ENCODE assay signal across 2 cellular contexts in the genomic region with DNA sequence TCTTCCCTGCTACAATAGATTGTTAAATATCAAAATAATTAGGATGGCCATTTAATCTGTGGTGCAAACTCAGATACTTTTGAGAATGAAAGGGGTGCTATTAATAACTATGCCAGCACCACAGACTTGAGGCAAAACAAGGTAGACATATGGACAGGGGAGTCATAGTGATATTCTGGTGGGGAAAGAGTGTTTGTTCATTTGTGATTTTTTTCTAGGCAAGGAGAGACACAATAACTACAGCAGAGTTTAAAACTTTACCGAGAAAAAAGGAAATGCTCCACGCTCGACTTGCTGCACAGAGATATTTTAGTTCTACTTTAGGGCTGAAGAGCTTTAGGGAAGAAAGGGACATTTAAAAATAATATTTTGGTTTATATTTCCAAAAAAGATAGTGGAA.
A peak's percentile ranks its signal among the peaks of the same experiment; 100 is the strongest.
TF ChIP-seq lines count a peak whose summit lies in the region.

No MANE protein-coding gene starts in this region.

TF ChIP-seq in GM12878, 131 proteins besides CTCF, POLR2A, EP300 and RAD21 (continued from another document and continues in another):
- TF ChIP-seq SP1 (IDR thresholded peaks at IDR 0.05; ENCODE audit: low read depth, low read length) = no peak
- TF ChIP-seq CEBPB (IDR thresholded peaks at IDR 0.05; ENCODE audit: borderline replicate concordance in 1 of 2, low read depth in 2 of 2, low read length in 2 of 2) = no peak
- TF ChIP-seq PML (IDR thresholded peaks at IDR 0.05; ENCODE audit: low read length) = no peak
- TF ChIP-seq KLF5 (IDR thresholded peaks at IDR 0.05; ENCODE audit: partially characterized antibody) = no peak
- peak; percentile 15; the same call in 1 of the 2 replicates for TF ChIP-seq ATF2 (IDR thresholded peaks at IDR 0.05; ENCODE audit: low read length)
- no peak for TF ChIP-seq TCF7 (IDR thresholded peaks at IDR 0.05; ENCODE audit: borderline replicate concordance)
- TF ChIP-seq MYB (IDR thresholded peaks at IDR 0.05; ENCODE audit: borderline replicate concordance, low read depth, low read length) = no peak
- no peak for TF ChIP-seq IRF3 (IDR thresholded peaks at IDR 0.05)
- TF ChIP-seq SPI1 (IDR thresholded peaks at IDR 0.05; ENCODE audit: borderline replicate concordance, insufficient read depth, low read depth, low read length) = peak; percentile 53; the same call in 1 of the 2 replicates
- no peak for TF ChIP-seq KDM1A (IDR thresholded peaks at IDR 0.05; ENCODE audit: borderline replicate concordance)
- no peak for TF ChIP-seq ZNF217 (IDR thresholded peaks at IDR 0.05)
- no peak for TF ChIP-seq ESRRA (IDR thresholded peaks at IDR 0.05; ENCODE audit: low read length)
- no peak; the same call in 1 of the 2 replicates for TF ChIP-seq RELB (IDR thresholded peaks at IDR 0.05; ENCODE audit: low read depth)
- TF ChIP-seq YBX1 (IDR thresholded peaks at IDR 0.05) = no peak
- TF ChIP-seq, protein P1, sequence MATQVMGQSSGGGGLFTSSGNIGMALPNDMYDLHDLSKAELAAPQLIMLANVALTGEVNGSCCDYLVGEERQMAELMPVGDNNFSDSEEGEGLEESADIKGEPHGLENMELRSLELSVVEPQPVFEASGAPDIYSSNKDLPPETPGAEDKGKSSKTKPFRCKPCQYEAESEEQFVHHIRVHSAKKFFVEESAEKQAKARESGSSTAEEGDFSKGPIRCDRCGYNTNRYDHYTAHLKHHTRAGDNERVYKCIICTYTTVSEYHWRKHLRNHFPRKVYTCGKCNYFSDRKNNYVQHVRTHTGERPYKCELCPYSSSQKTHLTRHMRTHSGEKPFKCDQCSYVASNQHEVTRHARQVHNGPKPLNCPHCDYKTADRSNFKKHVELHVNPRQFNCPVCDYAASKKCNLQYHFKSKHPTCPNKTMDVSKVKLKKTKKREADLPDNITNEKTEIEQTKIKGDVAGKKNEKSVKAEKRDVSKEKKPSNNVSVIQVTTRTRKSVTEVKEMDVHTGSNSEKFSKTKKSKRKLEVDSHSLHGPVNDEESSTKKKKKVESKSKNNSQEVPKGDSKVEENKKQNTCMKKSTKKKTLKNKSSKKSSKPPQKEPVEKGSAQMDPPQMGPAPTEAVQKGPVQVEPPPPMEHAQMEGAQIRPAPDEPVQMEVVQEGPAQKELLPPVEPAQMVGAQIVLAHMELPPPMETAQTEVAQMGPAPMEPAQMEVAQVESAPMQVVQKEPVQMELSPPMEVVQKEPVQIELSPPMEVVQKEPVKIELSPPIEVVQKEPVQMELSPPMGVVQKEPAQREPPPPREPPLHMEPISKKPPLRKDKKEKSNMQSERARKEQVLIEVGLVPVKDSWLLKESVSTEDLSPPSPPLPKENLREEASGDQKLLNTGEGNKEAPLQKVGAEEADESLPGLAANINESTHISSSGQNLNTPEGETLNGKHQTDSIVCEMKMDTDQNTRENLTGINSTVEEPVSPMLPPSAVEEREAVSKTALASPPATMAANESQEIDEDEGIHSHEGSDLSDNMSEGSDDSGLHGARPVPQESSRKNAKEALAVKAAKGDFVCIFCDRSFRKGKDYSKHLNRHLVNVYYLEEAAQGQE (IDR thresholded peaks at IDR 0.05; ENCODE audit: low read depth, low read length) = no peak
- no peak for TF ChIP-seq TAF1 (IDR thresholded peaks at IDR 0.05; ENCODE audit: borderline replicate concordance, low read depth, low read length)

TF ChIP-seq in SK-N-SH treated with all-trans-retinoic acid at 6 μM for 48 hours, 23 proteins besides CTCF, POLR2A, EP300 and RAD21 (continued from another document):
- TF ChIP-seq, protein P2, sequence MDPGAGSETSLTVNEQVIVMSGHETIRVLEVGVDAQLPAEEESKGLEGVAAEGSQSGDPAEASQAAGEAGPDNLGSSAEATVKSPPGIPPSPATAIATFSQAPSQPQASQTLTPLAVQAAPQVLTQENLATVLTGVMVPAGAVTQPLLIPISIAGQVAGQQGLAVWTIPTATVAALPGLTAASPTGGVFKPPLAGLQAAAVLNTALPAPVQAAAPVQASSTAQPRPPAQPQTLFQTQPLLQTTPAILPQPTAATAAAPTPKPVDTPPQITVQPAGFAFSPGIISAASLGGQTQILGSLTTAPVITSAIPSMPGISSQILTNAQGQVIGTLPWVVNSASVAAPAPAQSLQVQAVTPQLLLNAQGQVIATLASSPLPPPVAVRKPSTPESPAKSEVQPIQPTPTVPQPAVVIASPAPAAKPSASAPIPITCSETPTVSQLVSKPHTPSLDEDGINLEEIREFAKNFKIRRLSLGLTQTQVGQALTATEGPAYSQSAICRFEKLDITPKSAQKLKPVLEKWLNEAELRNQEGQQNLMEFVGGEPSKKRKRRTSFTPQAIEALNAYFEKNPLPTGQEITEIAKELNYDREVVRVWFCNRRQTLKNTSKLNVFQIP (CRISPR knock-in tag; IDR thresholded peaks at IDR 0.05; ENCODE audit: borderline replicate concordance, low read depth) = no peak
- TF ChIP-seq CSDC2 (CRISPR knock-in tag; IDR thresholded peaks at IDR 0.05) = no peak
- no peak for TF ChIP-seq ZNF70 (CRISPR knock-in tag; IDR thresholded peaks at IDR 0.05)
- TF ChIP-seq, protein P3, sequence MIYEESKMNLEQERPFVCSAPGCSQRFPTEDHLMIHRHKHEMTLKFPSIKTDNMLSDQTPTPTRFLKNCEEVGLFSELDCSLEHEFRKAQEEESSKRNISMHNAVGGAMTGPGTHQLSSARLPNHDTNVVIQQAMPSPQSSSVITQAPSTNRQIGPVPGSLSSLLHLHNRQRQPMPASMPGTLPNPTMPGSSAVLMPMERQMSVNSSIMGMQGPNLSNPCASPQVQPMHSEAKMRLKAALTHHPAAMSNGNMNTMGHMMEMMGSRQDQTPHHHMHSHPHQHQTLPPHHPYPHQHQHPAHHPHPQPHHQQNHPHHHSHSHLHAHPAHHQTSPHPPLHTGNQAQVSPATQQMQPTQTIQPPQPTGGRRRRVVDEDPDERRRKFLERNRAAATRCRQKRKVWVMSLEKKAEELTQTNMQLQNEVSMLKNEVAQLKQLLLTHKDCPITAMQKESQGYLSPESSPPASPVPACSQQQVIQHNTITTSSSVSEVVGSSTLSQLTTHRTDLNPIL (CRISPR knock-in tag; IDR thresholded peaks at IDR 0.05; ENCODE audit: low read depth) = no peak
- TF ChIP-seq ZNF565 (CRISPR knock-in tag; conservative IDR thresholded peaks at IDR 0.05; ENCODE audit: low read depth) = no peak
- TF ChIP-seq GLIS3 (CRISPR knock-in tag; IDR thresholded peaks at IDR 0.05) = no peak
- TF ChIP-seq RARB (CRISPR knock-in tag; IDR thresholded peaks at IDR 0.05) = no peak
- no peak for TF ChIP-seq SNAI2 (CRISPR knock-in tag; IDR thresholded peaks at IDR 0.05)
- no peak for TF ChIP-seq ARNTL (CRISPR knock-in tag; IDR thresholded peaks at IDR 0.05; ENCODE audit: borderline replicate concordance, low read depth)
